ENCODE assay signal across 18 cellular contexts in the genomic region with DNA sequence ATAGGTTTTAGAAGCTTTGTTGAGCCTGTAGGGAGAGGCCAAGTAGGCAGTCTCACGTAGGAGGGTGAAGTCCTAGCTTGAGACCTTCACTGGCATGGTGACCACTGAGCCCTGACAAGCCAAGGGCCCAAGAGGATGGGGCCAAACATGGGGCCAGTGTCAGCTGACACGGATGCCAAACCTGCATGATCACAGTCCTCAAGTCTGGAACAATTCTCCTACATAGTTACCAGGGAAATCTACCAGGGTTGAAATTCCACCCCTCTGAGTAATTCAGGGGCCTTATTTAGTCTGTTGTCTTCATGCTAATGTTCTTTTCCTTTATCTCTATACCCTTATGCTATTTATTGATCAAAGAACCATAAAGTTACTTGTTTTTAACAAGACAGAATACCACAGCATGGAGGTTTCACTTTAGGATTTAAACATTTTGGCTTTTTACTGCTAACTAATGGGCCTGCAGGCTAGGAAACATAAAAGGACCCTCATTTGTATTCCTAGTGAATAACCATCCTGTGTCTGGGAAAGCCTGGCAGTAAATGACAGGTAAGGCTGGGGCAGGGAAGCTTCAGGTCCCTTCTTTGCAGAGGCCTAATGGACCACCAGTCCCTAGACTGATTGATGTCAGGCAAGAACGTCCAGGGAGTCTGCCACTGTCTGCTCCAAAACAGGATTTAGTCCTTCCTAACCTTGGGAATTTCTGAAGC.
DNase-seq lines count a peak whose midpoint lies in the region; ATAC-seq and TF ChIP-seq lines count a peak whose summit lies in the region.
"Had no signal": no experiment of that assay in that cellular context is flagged by ENCODE, and none has a peak within 500 bp of the region (broad histone marks: within the 10 kb centered on the region; RNA-seq: fewer than 3 reads in every experiment).

No MANE protein-coding gene starts in this region.

- H3K4me3 ChIP-seq in thoracic aorta = no peak overlapping the region
- H3K4me3 ChIP-seq: gastroesophageal sphincter, lung, neural progenitor cell had no signal

- no peaks in the 10 kb centered on the region for H3K36me3 Mint-ChIP-seq in activated T-cell treated with anti-CD3 and anti-CD28 coated beads, Interleukin-2, amount 50 U/mL, for 24 hours (ENCODE audit: low read depth)
- H3K36me3 Mint-ChIP-seq: neural progenitor cell had no signal

- H3K9me3 ChIP-seq in thoracic aorta = no peaks in the 10 kb centered on the region
- H3K9me3 ChIP-seq: gastroesophageal sphincter had no signal

- POLR2A ChIA-PET in HEK293T (lab: Yijun Ruan, JAX) = no interaction called here

- peaks cover 3% of the 10 kb centered on the region for H3K27me3 Mint-ChIP-seq in activated T-cell treated with anti-CD3 and anti-CD28 coated beads, Interleukin-2, amount 50 U/mL, for 24 hours

- no peaks in the 10 kb centered on the region for H3K36me3 ChIP-seq in thoracic aorta
- H3K36me3 ChIP-seq: gastroesophageal sphincter, neural progenitor cell had no signal

- H3K4me1 Mint-ChIP-seq in activated T-cell treated with anti-CD3 and anti-CD28 coated beads, Interleukin-2, amount 50 U/mL, for 24 hours (ENCODE audit: low read depth) = peaks cover 10% of the 10 kb centered on the region

- peak; percentile 40 for DNase-seq in HCEC 1CT
- DNase-seq in astrocyte of the hippocampus (ENCODE audit: low read depth, low spot score) = peak; percentile 78
- DNase-seq in kidney tubule cell (ENCODE audit: low spot score) = peak; percentile 81
- no peak for DNase-seq in thoracic aorta (ENCODE audit: low spot score)
- no peak for DNase-seq in HEK293T (ENCODE audit: extremely low spot score)
- DNase-seq in activated T-cell treated with anti-CD3 and anti-CD28 coated beads, Interleukin-2, amount 50 U/mL, for 24 hours = no peak
- no peak for DNase-seq in ureter (ENCODE audit: low spot score)
- DNase-seq: activated CD4-positive, alpha-beta T cell treated with anti-CD3 and anti-CD28 coated beads, Interleukin-2, amount 50 U/mL, for 48 hours; activated T-cell treated with anti-CD3 and anti-CD28 coated beads, Interleukin-2, amount 50 U/mL, for 72 hours; DMS153; NCI-H1930; NCI-H510A treated with DMSO at 0.1 percent for 48 hours; OCI-M1; stimulated activated CD4-positive, alpha-beta T cell treated with anti-CD3 and anti-CD28 coated beads, Interleukin-4, amount 100 ng/mL, for 1 hour had no signal

- no peaks in the 10 kb centered on the region for H3K27me3 ChIP-seq in thoracic aorta (replicated peaks; ENCODE audit: insufficient read depth)
- H3K27me3 ChIP-seq: gastroesophageal sphincter had no signal

- peaks cover 17 to 49% of the 10 kb centered on the region in 2 donors for H3K4me1 ChIP-seq in thoracic aorta (ENCODE audit: control insufficient read depth in 1 of 2, low read depth in 2 of 2)
- H3K4me1 ChIP-seq: neural progenitor cell had no signal

- H3K27ac ChIP-seq in thoracic aorta = peak overlapping the region; percentile 19 to 43
- H3K27ac ChIP-seq: neural progenitor cell had no signal

- no peak overlapping the region for H3K4me3 Mint-ChIP-seq in activated T-cell treated with anti-CD3 and anti-CD28 coated beads, Interleukin-2, amount 50 U/mL, for 24 hours
- H3K4me3 Mint-ChIP-seq: activated T-cell treated with anti-CD3 and anti-CD28 coated beads, Interleukin-2, amount 50 U/mL, for 72 hours; neural progenitor cell had no signal

- ATAC-seq in thoracic aorta (ENCODE audit: insufficient number of reproducible peaks, low FRiP score, low read depth) = no peak
- ATAC-seq: activated T-cell treated with anti-CD3 and anti-CD28 coated beads, Interleukin-2, amount 50 U/mL, for 72 hours; gastroesophageal sphincter; sciatic nerve had no signal

- no peak overlapping the region for H3K27ac Mint-ChIP-seq in activated T-cell treated with anti-CD3 and anti-CD28 coated beads, Interleukin-2, amount 50 U/mL, for 24 hours
- H3K27ac Mint-ChIP-seq: activated T-cell treated with anti-CD3 and anti-CD28 coated beads, Interleukin-2, amount 50 U/mL, for 72 hours; neural progenitor cell had no signal

- no peaks in the 10 kb centered on the region for H3K9me3 Mint-ChIP-seq in activated T-cell treated with anti-CD3 and anti-CD28 coated beads, Interleukin-2, amount 50 U/mL, for 24 hours
- H3K9me3 Mint-ChIP-seq: activated T-cell treated with anti-CD3 and anti-CD28 coated beads, Interleukin-2, amount 50 U/mL, for 72 hours; neural progenitor cell had no signal

- CTCF ChIA-PET in HEK293T (lab: Yijun Ruan, JAX) = no interaction called here

- no peak for TF ChIP-seq CTCF in thoracic aorta (IDR thresholded peaks at IDR 0.05)

TF ChIP-seq in HEK293T, 16 proteins besides CTCF, POLR2A, EP300 and RAD21:
- TF ChIP-seq BHLHE40 (IDR thresholded peaks at IDR 0.05; ENCODE audit: borderline replicate concordance) (no peak), FOXK2 (IDR thresholded peaks at IDR 0.05) (no peak), FOXM1 (IDR thresholded peaks at IDR 0.05; ENCODE audit: borderline replicate concordance) (no peak), NFRKB (IDR thresholded peaks at IDR 0.05) (no peak), TARDBP (IDR thresholded peaks at IDR 0.05) (no peak), SP1 (IDR thresholded peaks at IDR 0.05) (no peak), L3MBTL2 (conservative IDR thresholded peaks at IDR 0.05) (no peak), ARNT (IDR thresholded peaks at IDR 0.05) (no peak), ELF4 (IDR thresholded peaks at IDR 0.05) (no peak), CTBP1 (IDR thresholded peaks at IDR 0.05; ENCODE audit: borderline replicate concordance) (no peak), ZNF384 (IDR thresholded peaks at IDR 0.05) (no peak), FOXA1 (IDR thresholded peaks at IDR 0.05) (no peak), HDGF (IDR thresholded peaks at IDR 0.05; ENCODE audit: borderline replicate concordance) (no peak)
- TF ChIP-seq, protein P1, sequence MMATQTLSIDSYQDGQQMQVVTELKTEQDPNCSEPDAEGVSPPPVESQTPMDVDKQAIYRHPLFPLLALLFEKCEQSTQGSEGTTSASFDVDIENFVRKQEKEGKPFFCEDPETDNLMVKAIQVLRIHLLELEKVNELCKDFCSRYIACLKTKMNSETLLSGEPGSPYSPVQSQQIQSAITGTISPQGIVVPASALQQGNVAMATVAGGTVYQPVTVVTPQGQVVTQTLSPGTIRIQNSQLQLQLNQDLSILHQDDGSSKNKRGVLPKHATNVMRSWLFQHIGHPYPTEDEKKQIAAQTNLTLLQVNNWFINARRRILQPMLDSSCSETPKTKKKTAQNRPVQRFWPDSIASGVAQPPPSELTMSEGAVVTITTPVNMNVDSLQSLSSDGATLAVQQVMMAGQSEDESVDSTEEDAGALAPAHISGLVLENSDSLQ (IDR thresholded peaks at IDR 0.05) = no peak

Comparison
In these comparisons a context has a peak if more than half of its experiments do, and no peak if none do; other contexts are left out.
1. DNase-seq: peak in HCEC 1CT (single experiment), astrocyte of the hippocampus (single experiment) and kidney tubule cell (single experiment); none in thoracic aorta (single experiment), HEK293T (single experiment), activated T-cell treated with anti-CD3 and anti-CD28 coated beads, Interleukin-2, amount 50 U/mL, for 24 hours (single experiment) and ureter (single experiment).